ENCODE assay signal across 17 cellular contexts in the genomic region with DNA sequence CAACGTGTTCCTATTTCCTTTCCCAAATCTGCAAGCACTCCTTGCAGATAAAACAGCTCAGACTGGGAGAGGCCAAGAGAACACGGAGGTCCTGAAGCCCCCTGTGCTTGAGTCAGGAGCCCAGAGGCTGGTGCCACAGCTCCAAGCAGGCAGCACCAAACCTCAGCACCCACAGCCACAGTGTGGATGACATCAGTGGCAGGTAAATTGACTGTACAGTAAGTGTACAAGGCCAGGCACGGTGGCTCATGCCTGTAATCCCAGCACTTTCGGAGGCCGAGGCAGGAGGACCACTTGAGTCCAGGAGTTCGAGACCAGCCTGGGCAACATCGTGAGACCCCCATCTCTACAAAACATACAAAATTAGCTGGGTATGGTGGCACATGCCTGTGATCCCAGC. TPM values are rescaled to one million over a fixed set of nuclear protein-coding genes. Genes with fewer than 3 reads are reported as not detected.
DNase-seq lines count a peak whose midpoint lies in the region; ATAC-seq and TF ChIP-seq lines count a peak whose summit lies in the region.
"Had no signal": no experiment of that assay in that cellular context is flagged by ENCODE, and none has a peak within 500 bp of the region (broad histone marks: within the 10 kb centered on the region; RNA-seq: fewer than 3 reads in every experiment).

No MANE protein-coding gene starts in this region.

- no peak overlapping the region for H3K4me3 Mint-ChIP-seq in activated CD4-positive, alpha-beta T cell treated with anti-CD3 and anti-CD28 coated beads for 36 hours
- H3K4me3 Mint-ChIP-seq in endodermal cell (no peak overlapping the region), nephron progenitor cell (no peak overlapping the region)
- H3K4me3 Mint-ChIP-seq: WTC11 had no signal

- H3K9me3 ChIP-seq in endodermal cell (ENCODE audit: control insufficient read depth, low read length): no peaks in the 10 kb centered on the region
- no peaks in the 10 kb centered on the region for H3K9me3 ChIP-seq in tibial artery
- H3K9me3 ChIP-seq: BLaER1 treated with 17β-estradiol and CSF1 and Interleukin-3, amounts not matched to agents 10 nM and 100 nM; right lobe of liver; SJCRH30 had no signal

- ATAC-seq in activated CD4-positive, alpha-beta T cell treated with anti-CD3 and anti-CD28 coated beads for 36 hours: no peak
- no peak for ATAC-seq in GM21528 (IDR thresholded peaks at IDR 0.05; ENCODE audit: low FRiP score, unreplicated experiment)
- ATAC-seq: right lobe of liver, WTC11 had no signal

- TF ChIP-seq CTCF in endodermal cell (conservative IDR thresholded peaks at IDR 0.05): no peak
- no peak for TF ChIP-seq CTCF in nephron progenitor cell (IDR thresholded peaks at IDR 0.05)
- TF ChIP-seq CTCF in tibial artery (IDR thresholded peaks at IDR 0.05): no peak

- no peak overlapping the region for H3K27ac Mint-ChIP-seq in activated CD4-positive, alpha-beta T cell treated with anti-CD3 and anti-CD28 coated beads for 36 hours
- H3K27ac Mint-ChIP-seq in endodermal cell (no peak overlapping the region), nephron progenitor cell (no peak overlapping the region)
- H3K27ac Mint-ChIP-seq: WTC11 had no signal

- H3K27me3 Mint-ChIP-seq in activated CD4-positive, alpha-beta T cell treated with anti-CD3 and anti-CD28 coated beads for 36 hours: peaks cover 15% of the 10 kb centered on the region
- no peaks in the 10 kb centered on the region for H3K27me3 Mint-ChIP-seq in endodermal cell (ENCODE audit: insufficient read depth)
- peaks cover 23% of the 10 kb centered on the region for H3K27me3 Mint-ChIP-seq in nephron progenitor cell (ENCODE audit: low read depth, poor library complexity)

- H3K9ac ChIP-seq in endodermal cell (ENCODE audit: extremely low read depth, low read length, poor library complexity, severe bottlenecking): no peak overlapping the region
- H3K9ac ChIP-seq: BLaER1 treated with 17β-estradiol and CSF1 and Interleukin-3, amounts not matched to agents 10 nM and 100 nM had no signal

- POLR2A ChIA-PET in activated CD4-positive, alpha-beta T cell treated with anti-CD3 and anti-CD28 coated beads for 36 hours (lab: Charles Lee): no interaction called here

- intact Hi-C loops in activated CD4-positive, alpha-beta T cell treated with anti-CD3 and anti-CD28 coated beads for 36 hours (cut with DNase I, micrococcal nuclease): loop anchor here in 1 of 2 experiments (2.0 kb wide), 2 partner anchors 389 to 479 kb away; partner anchors contain the start of gene DIP2A
- intact Hi-C loops in tibial artery (cut with DNase I; ENCODE audit: low total_unique reads): no loop called here

- CTCF ChIA-PET in activated CD4-positive, alpha-beta T cell treated with anti-CD3 and anti-CD28 coated beads for 36 hours (lab: Charles Lee): interaction anchor here (1.0 kb wide), 1 partner anchor 164 kb away, joined by 4 read pairs; no protein-coding TSS in a partner anchor

- peak; percentile 49 for DNase-seq in activated CD4-positive, alpha-beta T cell treated with anti-CD3 and anti-CD28 coated beads for 36 hours
- DNase-seq in activated CD4-positive, alpha-beta T cell treated with anti-CD3 and anti-CD28 coated beads for 48 hours: no peak
- peak; percentile 50 for DNase-seq in endodermal cell
- peak; percentile 2 for DNase-seq in nephron progenitor cell
- peak in 1 of 2 donors; percentile 22 for DNase-seq in tibial artery
- no peak for DNase-seq in DMS79 treated with DMSO at 0.1 percent for 48 hours (lab: John Stamatoyannopoulos, UW)
- DNase-seq in SHP77 treated with DMSO at 0.1 percent for 48 hours (lab: John Stamatoyannopoulos, UW): no peak
- DNase-seq: amygdala, kidney glomerular epithelial cell, NCI-H1105, NCI-H69, right lobe of liver, T-helper 2 cell had no signal

- H3K9me3 Mint-ChIP-seq in activated CD4-positive, alpha-beta T cell treated with anti-CD3 and anti-CD28 coated beads for 36 hours (ENCODE audit: low read depth): no peaks in the 10 kb centered on the region
- H3K9me3 Mint-ChIP-seq in endodermal cell: no peaks in the 10 kb centered on the region
- H3K9me3 Mint-ChIP-seq in nephron progenitor cell: no peaks in the 10 kb centered on the region
- H3K9me3 Mint-ChIP-seq: WTC11 had no signal

- H3K4me3 ChIP-seq in endodermal cell (ENCODE audit: low read length): no peak overlapping the region
- no peak overlapping the region for H3K4me3 ChIP-seq in tibial artery
- H3K4me3 ChIP-seq: BLaER1 treated with 17β-estradiol and CSF1 and Interleukin-3, amounts not matched to agents 10 nM and 100 nM; right lobe of liver; SJCRH30 had no signal

- H3K36me3 ChIP-seq in endodermal cell (ENCODE audit: control insufficient read depth, insufficient read depth, low read length): peaks cover 7% of the 10 kb centered on the region
- peaks cover 7 to 11% (median 8%) of the 10 kb centered on the region in 3 donors for H3K36me3 ChIP-seq in tibial artery
- H3K36me3 ChIP-seq: BLaER1 treated with 17β-estradiol and CSF1 and Interleukin-3, amounts not matched to agents 10 nM and 100 nM; right lobe of liver; SJCRH30 had no signal

- H3K4me1 Mint-ChIP-seq in activated CD4-positive, alpha-beta T cell treated with anti-CD3 and anti-CD28 coated beads for 36 hours: peaks cover 13% of the 10 kb centered on the region
- H3K4me1 Mint-ChIP-seq in endodermal cell: peaks cover 9% of the 10 kb centered on the region
- H3K4me1 Mint-ChIP-seq in nephron progenitor cell: peaks cover 35% of the 10 kb centered on the region

- no peaks in the 10 kb centered on the region for H3K36me3 Mint-ChIP-seq in activated CD4-positive, alpha-beta T cell treated with anti-CD3 and anti-CD28 coated beads for 36 hours (ENCODE audit: low read depth)
- H3K36me3 Mint-ChIP-seq in endodermal cell (ENCODE audit: low read depth) (peaks cover 5% of the 10 kb centered on the region), nephron progenitor cell (ENCODE audit: low read depth) (peaks cover 5% of the 10 kb centered on the region)

- peaks cover 8% of the 10 kb centered on the region for H3K27me3 ChIP-seq in endodermal cell (ENCODE audit: control insufficient read depth, insufficient read depth, low read length, poor library complexity, severe bottlenecking)
- H3K27me3 ChIP-seq in tibial artery: no peaks in the 10 kb centered on the region
- H3K27me3 ChIP-seq: SJCRH30 had no signal

- WGBS in endodermal cell (ENCODE audit: insufficient coverage in 1 of 2, insufficient read length in 1 of 2), 2 experiments: 85 to 87% methylated on average over 7 of the region's 7 CpGs

- H3K4me1 ChIP-seq in endodermal cell (ENCODE audit: control insufficient read depth, insufficient read depth, low read length) (peaks cover 4% of the 10 kb centered on the region), tibial artery (peaks cover 2 to 57% (median 36%) of the 10 kb centered on the region in 4 donors)

- no peak overlapping the region for H3K27ac ChIP-seq in endodermal cell (ENCODE audit: low read depth, low read length)
- peak overlapping the region; percentile 86 to 91 for H3K27ac ChIP-seq in tibial artery
- H3K27ac ChIP-seq: BLaER1 treated with 17β-estradiol and CSF1 and Interleukin-3, amounts not matched to agents 10 nM and 100 nM; right lobe of liver; SJCRH30 had no signal

RNA-seq across cellular contexts. Expression of gene COL6A1, which starts 1.9 kb away (rescaled TPM):
- total RNA-seq in activated CD4-positive, alpha-beta T cell treated with anti-CD3 and anti-CD28 coated beads for 36 hours: under 1 TPM; 0.57 to 0.69 TPM
- total RNA-seq in endodermal cell: 100 to 1,000 TPM; 232 to 407 TPM
- 172 TPM for polyA plus RNA-seq in endodermal cell (2013, experiment 1 of 2)
- 154 TPM for polyA plus RNA-seq in endodermal cell (2013, experiment 2 of 2)

Comparison
In these comparisons a context has a peak if more than half of its experiments do, and no peak if none do; other contexts are left out.
1. DNase-seq: peak in activated CD4-positive, alpha-beta T cell treated with anti-CD3 and anti-CD28 coated beads for 36 hours (single experiment), endodermal cell (single experiment) and nephron progenitor cell (single experiment); none in activated CD4-positive, alpha-beta T cell treated with anti-CD3 and anti-CD28 coated beads for 48 hours (single experiment), DMS79 treated with DMSO at 0.1 percent for 48 hours (single experiment) and SHP77 treated with DMSO at 0.1 percent for 48 hours (single experiment).
2. RNA of gene COL6A1, which starts 1.9 kb away (total RNA-seq): 232 to 407 TPM in endodermal cell; 0.57 to 0.69 TPM in activated CD4-positive, alpha-beta T cell treated with anti-CD3 and anti-CD28 coated beads for 36 hours; every median in the first group is over 100 times any median in the second.